In the genomic region with DNA sequence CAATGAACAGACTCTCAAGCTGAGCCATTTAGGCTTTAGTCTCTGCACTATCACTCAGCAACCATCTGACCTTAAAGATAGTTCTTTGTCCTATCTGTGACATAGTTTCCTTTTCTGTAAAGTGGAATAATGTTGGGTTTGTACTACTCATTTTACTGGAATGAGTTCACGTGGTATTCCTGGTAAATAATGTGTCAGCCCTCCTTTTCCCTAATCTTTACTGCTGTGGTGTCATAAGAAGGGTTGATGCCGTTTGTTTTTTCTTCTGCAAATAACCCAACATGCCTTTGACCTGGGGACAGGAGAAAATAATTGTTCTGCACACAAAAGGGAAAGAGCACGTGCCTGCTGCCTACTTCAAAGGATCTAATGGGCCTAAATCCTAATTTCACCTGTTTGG, we compare ENCODE assay signal across 15 cellular contexts.
DNase-seq lines count a peak whose midpoint lies in the region; ATAC-seq and TF ChIP-seq lines count a peak whose summit lies in the region.
"Had no signal": no experiment of that assay in that cellular context is flagged by ENCODE, and none has a peak within 500 bp of the region (broad histone marks: within the 10 kb centered on the region; RNA-seq: fewer than 3 reads in every experiment).

No MANE protein-coding gene starts in this region.

- no peak overlapping the region for H3K18ac ChIP-seq in neuronal stem cell (ENCODE audit: low read length)

- H4K8ac ChIP-seq in neuronal stem cell (ENCODE audit: low read depth, low read length): no peak overlapping the region

- H2AFZ ChIP-seq in neuronal stem cell (ENCODE audit: low read length): peak overlapping the region; percentile 56

- H2BK12ac ChIP-seq in neuronal stem cell (ENCODE audit: low read length): no peak overlapping the region

- H3K36me3 ChIP-seq in neuronal stem cell (replicated peaks in 1 of 2; ENCODE audit: control insufficient read depth in 2 of 2, insufficient read depth in 2 of 2, low read length in 2 of 2): no peaks in the 10 kb centered on the region
- H3K36me3 ChIP-seq: BLaER1 treated with 17β-estradiol and CSF1 and Interleukin-3, amounts not matched to agents 10 nM and 100 nM; left lung had no signal

- H4K91ac ChIP-seq in neuronal stem cell (ENCODE audit: low read depth, low read length, poor library complexity): no peak overlapping the region

- DNase-seq in H4 (ENCODE audit: low spot score) (peak; percentile 5), NCI-H69 (lab: John Stamatoyannopoulos, UW) (peak; percentile 70), choroid plexus epithelial cell (ENCODE audit: low read depth) (peak; percentile 53), neuronal stem cell (ENCODE audit: low spot score) (no peak), inferior parietal cortex (ENCODE audit: extremely low spot score) (no peak), GM19240 (ENCODE audit: insufficient read length, low spot score) (no peak), NCI-H1694 treated with DMSO at 0.1 percent for 48 hours (lab: John Stamatoyannopoulos, UW) (no peak)
- DNase-seq: activated CD4-positive, alpha-beta memory T cell treated with anti-CD3 and anti-CD28 coated beads, Interleukin-2, amount 10 ng/mL, durations not matched to agents 7 days and 5 days; activated T-cell treated with anti-CD3 and anti-CD28 coated beads, Interleukin-2, amount 50 U/mL, for 4 hours; left lung; stimulated activated naive CD8-positive, alpha-beta T cell treated with anti-CD3 and anti-CD28 coated beads, Interleukin-15, amount 100 ng/mL, for 72 hours had no signal

- H3K27me3 ChIP-seq in neuronal stem cell (ENCODE audit: control insufficient read depth in 3 of 3, insufficient read depth in 3 of 3, low read depth in 1 of 3, low read length in 3 of 3): no peaks in the 10 kb centered on the region
- H3K27me3 ChIP-seq: BLaER1 treated with 17β-estradiol and CSF1 and Interleukin-3, amounts not matched to agents 10 nM and 100 nM; left lung had no signal

- H3K14ac ChIP-seq in neuronal stem cell (ENCODE audit: low read length): no peak overlapping the region

- no peak overlapping the region for H3K4me3 ChIP-seq in choroid plexus epithelial cell (ENCODE audit: low read depth, low read length)
- H3K4me3 ChIP-seq in neuronal stem cell (ENCODE audit: low read length in 2 of 2): no peak overlapping the region
- H3K4me3 ChIP-seq: BLaER1 treated with 17β-estradiol and CSF1 and Interleukin-3, amounts not matched to agents 10 nM and 100 nM; left lung had no signal

- no peak for TF ChIP-seq CTCF in choroid plexus epithelial cell (conservative IDR thresholded peaks at IDR 0.05; ENCODE audit: low read depth, low read length)

- no peak overlapping the region for H3K27ac ChIP-seq in neuronal stem cell (replicated peaks; ENCODE audit: low read length)
- H3K27ac ChIP-seq: BLaER1 treated with 17β-estradiol and CSF1 and Interleukin-3, amounts not matched to agents 10 nM and 100 nM; left lung; RWPE1 had no signal

- H3K4me1 ChIP-seq in neuronal stem cell (ENCODE audit: control insufficient read depth in 2 of 2, insufficient read depth in 1 of 2, low read depth in 1 of 2, low read length in 2 of 2): no peaks in the 10 kb centered on the region
- H3K4me1 ChIP-seq: BLaER1 treated with 17β-estradiol and CSF1 and Interleukin-3, amounts not matched to agents 10 nM and 100 nM; left lung had no signal

- H2BK120ac ChIP-seq in neuronal stem cell (ENCODE audit: low read depth, low read length): no peak overlapping the region

- H3K9ac ChIP-seq in neuronal stem cell (ENCODE audit: low read depth, low read length, poor library complexity): no peak overlapping the region
- H3K9ac ChIP-seq: BLaER1 treated with 17β-estradiol and CSF1 and Interleukin-3, amounts not matched to agents 10 nM and 100 nM had no signal

- no peak overlapping the region for H3K23ac ChIP-seq in neuronal stem cell (ENCODE audit: low read depth, low read length, poor library complexity)

- H3K4me2 ChIP-seq in neuronal stem cell (ENCODE audit: insufficient read depth, low read length, poor library complexity, severe bottlenecking): no peak overlapping the region
- H3K4me2 ChIP-seq: BLaER1 treated with 17β-estradiol and CSF1 and Interleukin-3, amounts not matched to agents 10 nM and 100 nM had no signal

- no peaks in the 10 kb centered on the region for H3K79me1 ChIP-seq in neuronal stem cell (ENCODE audit: low read depth, low read length)

- no peak overlapping the region for H2BK5ac ChIP-seq in neuronal stem cell (ENCODE audit: low read length)

- no peaks in the 10 kb centered on the region for H3K9me3 ChIP-seq in neuronal stem cell (replicated peaks in 1 of 2; ENCODE audit: control insufficient read depth in 2 of 2, insufficient read depth in 1 of 2, low read depth in 1 of 2, low read length in 2 of 2)
- H3K9me3 ChIP-seq: BLaER1 treated with 17β-estradiol and CSF1 and Interleukin-3, amounts not matched to agents 10 nM and 100 nM had no signal

- H3K4ac ChIP-seq in neuronal stem cell (ENCODE audit: low read length): no peak overlapping the region

- H2BK15ac ChIP-seq in neuronal stem cell (ENCODE audit: low read length): no peak overlapping the region

- no CpG with 5 or more reads among the region's 3 CpGs for WGBS in neuronal stem cell (ENCODE audit: extremely low coverage in 2 of 2, insufficient read length in 2 of 2, insufficient replicate concordance in 1 of 2), 2 donors

- no peak for ATAC-seq in HG03469 (IDR thresholded peaks at IDR 0.05; ENCODE audit: unreplicated experiment)
- ATAC-seq: activated naive CD4-positive, alpha-beta T cell treated with anti-CD3 and anti-CD28 coated beads, Interleukin-2, amount 50 U/mL, for 72 hours; activated T-cell treated with anti-CD3 and anti-CD28 coated beads, Interleukin-2, amount 50 U/mL, for 4 hours; left lung; stimulated activated naive CD8-positive, alpha-beta T cell treated with anti-CD3 and anti-CD28 coated beads, Interleukin-15, amount 100 ng/mL, for 72 hours had no signal

- no peak overlapping the region for H2AK5ac ChIP-seq in neuronal stem cell (ENCODE audit: low read depth, low read length)

Comparison
In these comparisons a context has a peak if more than half of its experiments do, and no peak if none do; other contexts are left out.
1. DNase-seq: peak in H4 (single experiment), NCI-H69 (single experiment) and choroid plexus epithelial cell (single experiment); none in neuronal stem cell (single experiment), inferior parietal cortex (single experiment), GM19240 (single experiment) and NCI-H1694 treated with DMSO at 0.1 percent for 48 hours (single experiment).